In the genomic region with DNA sequence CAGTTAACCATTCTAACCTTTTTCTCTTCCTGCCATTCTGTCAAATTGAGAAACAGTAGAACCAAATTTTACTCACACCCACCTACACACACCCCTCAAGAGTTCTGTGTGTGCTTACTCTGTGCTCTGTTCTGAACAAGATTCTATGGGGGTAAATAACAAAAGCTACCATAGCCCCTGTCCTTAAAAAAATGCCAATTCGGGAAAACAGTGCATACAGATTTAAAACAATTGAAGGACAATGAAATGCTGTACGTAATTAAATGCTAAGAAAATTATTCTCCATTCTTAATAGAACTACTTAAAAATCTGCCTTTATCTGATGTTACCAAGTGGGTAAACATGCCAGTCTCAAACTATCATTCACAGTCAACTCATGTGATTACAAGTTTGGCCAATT, we compare ENCODE assay signal across 8 cellular contexts.
"Had no signal": no experiment of that assay in that cellular context is flagged by ENCODE, and none has a peak within 500 bp of the region (broad histone marks: within the 10 kb centered on the region; RNA-seq: fewer than 3 reads in every experiment).

No MANE protein-coding gene starts in this region.

- H3K4me3 ChIP-seq: GM12878 had no signal

- DNase-seq: GDM1, GF-D8 had no signal

- FAIRE-seq: G401.6, GM12878, GM12891, GM12892, GM18507, GM19239 had no signal

- ATAC-seq: GM12878 had no signal
